ENCODE assay signal across 13 cellular contexts in the genomic region with DNA sequence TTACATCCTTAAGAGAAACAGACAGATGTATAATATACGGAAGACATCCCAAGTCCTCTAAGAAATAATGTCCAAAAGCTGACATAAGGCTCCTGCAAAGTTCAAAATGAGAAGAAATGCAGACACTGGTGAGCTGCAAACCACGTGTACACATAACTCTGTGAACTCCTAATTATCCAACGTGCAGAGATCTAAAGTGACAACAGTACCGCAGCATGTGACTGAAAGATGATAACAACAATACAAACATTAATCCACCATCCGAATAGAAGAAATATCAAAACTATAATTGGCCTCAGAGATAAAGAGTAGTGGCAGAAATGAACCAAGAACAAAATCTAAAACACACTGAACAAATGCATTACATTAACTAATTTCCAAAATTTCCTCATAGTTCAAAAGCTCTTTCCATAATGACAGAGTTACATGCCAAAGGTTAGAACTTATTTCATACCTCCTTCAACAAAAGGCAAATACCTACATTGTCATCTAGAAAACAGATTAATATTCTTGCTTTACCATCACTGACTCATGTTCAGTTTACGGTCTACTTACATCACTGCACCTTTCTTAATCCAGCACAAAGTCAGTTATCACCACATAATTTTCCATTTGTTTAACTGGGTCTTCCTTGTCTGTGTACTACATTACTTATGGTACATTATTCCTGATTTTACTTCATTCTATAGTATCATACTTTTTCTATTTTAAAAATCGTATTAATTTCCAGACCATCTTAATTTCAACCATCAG. TPM values are rescaled to one million over a fixed set of nuclear protein-coding genes. Genes with fewer than 3 reads are reported as not detected.
DNase-seq lines count a peak whose midpoint lies in the region; ATAC-seq, FAIRE-seq and TF ChIP-seq lines count a peak whose summit lies in the region.
"Had no signal": no experiment of that assay in that cellular context is flagged by ENCODE, and none has a peak within 500 bp of the region (broad histone marks: within the 10 kb centered on the region; RNA-seq: fewer than 3 reads in every experiment).

No MANE protein-coding gene starts in this region.

- peak overlapping the region; percentile 95 to 98 (median 98); a peak in 4 of 6 replicates for H3K4me3 ChIP-seq in HepG2 (replicated peaks in 1 of 3; ENCODE audit: insufficient read depth in 1 of 3, low read depth in 2 of 3, low read length in 3 of 3)
- H3K4me3 ChIP-seq in right lobe of liver: no peak overlapping the region
- peak overlapping the region; percentile 88 for H3K4me3 ChIP-seq in OCI-LY1 (ENCODE audit: low read depth, low read length, poor library complexity, severe bottlenecking)
- H3K4me3 ChIP-seq in kidney (ENCODE audit: low read length in 2 of 2): no peak overlapping the region

- BruUV-seq in HepG2 (replicated peaks; lab: Mats Ljungman, UMichigan): no TSS peak

- H3K79me2 ChIP-seq in HepG2 (ENCODE audit: insufficient read depth, low read length) (peaks cover 79% of the 10 kb centered on the region), OCI-LY1 (ENCODE audit: insufficient read depth, low read length) (peaks cover 88% of the 10 kb centered on the region)

- no peak for TF ChIP-seq RAD21 in HepG2 (CRISPR knock-in tag; IDR thresholded peaks at IDR 0.05)

- FAIRE-seq in HepG2 (lab: Jason Lieb, UNC) (no peak), kidney (lab: Jason Lieb, UNC) (no peak)

- no peak for TF ChIP-seq EP300 in HepG2 (IDR thresholded peaks at IDR 0.05; ENCODE audit: low read depth in 2 of 2, low read length in 2 of 2)
- no peak for TF ChIP-seq EP300 in HepG2 (CRISPR knock-in tag; IDR thresholded peaks at IDR 0.05; ENCODE audit: borderline replicate concordance)

- H4K20me1 ChIP-seq in HepG2 (ENCODE audit: insufficient read depth, low read length) (peaks cover 22% of the 10 kb centered on the region), OCI-LY1 (ENCODE audit: insufficient read depth, low read length) (peaks cover 3% of the 10 kb centered on the region; the same call in 1 of the 2 replicates)

- H3K27ac Mint-ChIP-seq in stimulated activated naive B cell treated with anti-CD40 and anti-IgM and Interleukin-4, amounts not matched to agents 10 μg/mL and 1 μg/mL and 100 μg/mL, for 72 hours: no peak overlapping the region

- H3K9ac ChIP-seq in HepG2 (ENCODE audit: insufficient read depth, low read depth, low read length) (no peak overlapping the region), OCI-LY1 (ENCODE audit: low read length) (no peak overlapping the region), kidney (ENCODE audit: low read length in 2 of 2) (no peak overlapping the region)

- no peak overlapping the region for H2AFZ ChIP-seq in HepG2 (ENCODE audit: low read length)
- H2AFZ ChIP-seq in OCI-LY1 (ENCODE audit: low read length): no peak overlapping the region

- H3K4me2 ChIP-seq in HepG2 (ENCODE audit: low read depth, low read length): peak overlapping the region; percentile 73
- peak overlapping the region; percentile 71 for H3K4me2 ChIP-seq in OCI-LY1 (ENCODE audit: low read length)

- DNase-seq in HepG2 (ENCODE audit: low spot score) (no peak), right lobe of liver (no peak), epithelial cell of prostate (ENCODE audit: low read depth, low spot score) (no peak), LoVo (ENCODE audit: low spot score) (no peak), kidney (no peak), SW 1271 (lab: John Stamatoyannopoulos, UW) (no peak)
- DNase-seq in stimulated activated naive B cell treated with anti-CD40 and anti-IgM and Interleukin-4, amounts not matched to agents 10 μg/mL and 1 μg/mL and 100 μg/mL, for 72 hours: no peak
- DNase-seq: activated CD4-positive, alpha-beta T cell treated with anti-CD3 and anti-CD28 coated beads, Interleukin-2, amount 50 U/mL, for 1 hour; C1 segment of cervical spinal cord; NCI-H1436 treated with DMSO at 0.1 percent for 48 hours; NCI-H82; stimulated activated CD4-positive, alpha-beta T cell treated with anti-CD3 and anti-CD28 coated beads, Interleukin-4, amount 100 ng/mL, for 24 hours had no signal

- peaks cover 0 to 4% of the 10 kb centered on the region in 2 experiments; a peak in 1 of 5 replicates for H3K27me3 ChIP-seq in HepG2 (ENCODE audit: control insufficient read depth in 1 of 2, insufficient read depth in 2 of 2, low read length in 2 of 2)
- no peaks in the 10 kb centered on the region for H3K27me3 ChIP-seq in right lobe of liver
- H3K27me3 ChIP-seq in OCI-LY1 (ENCODE audit: insufficient read depth, low read length): no peaks in the 10 kb centered on the region

- H3K9me2 ChIP-seq in OCI-LY1 (ENCODE audit: low read depth, low read length): no peaks in the 10 kb centered on the region

- H3K36me3 ChIP-seq in HepG2 (replicated peaks in 1 of 2; ENCODE audit: control insufficient read depth in 1 of 2, insufficient read depth in 2 of 2, low read length in 2 of 2) (no peaks in the 10 kb centered on the region), right lobe of liver (no peaks in the 10 kb centered on the region), OCI-LY1 (ENCODE audit: insufficient read depth, low read length) (peaks cover 12% of the 10 kb centered on the region; the same call in 1 of the 2 replicates), kidney (ENCODE audit: control insufficient read depth in 1 of 2, insufficient read depth in 2 of 2, low read length in 2 of 2) (no peaks in the 10 kb centered on the region)

- ATAC-seq in HepG2 (no peak), right lobe of liver (no peak)
- no peak for ATAC-seq in stimulated activated naive B cell treated with anti-CD40 and anti-IgM and Interleukin-4, amounts not matched to agents 10 μg/mL and 1 μg/mL and 100 μg/mL, for 72 hours (replicated peaks)

- 63% methylated on average over 7 of the region's 7 CpGs for whole genome bisulfite sequencing in HepG2 (ENCODE audit: low lambda C conversion rate)
- WGBS in right lobe of liver (ENCODE audit: insufficient coverage, low coverage, low lambda C conversion rate, missing lambda C conversion rate): 69% methylated on average over 7 of the region's 7 CpGs

- CTCF ChIA-PET in HepG2 (lab: Yijun Ruan, JAX; ENCODE audit: low intra/inter-chr PET ratio, low total read pairs): no interaction called here

- H3K9me3 ChIP-seq in HepG2 (ENCODE audit: low read length): no peaks in the 10 kb centered on the region
- no peaks in the 10 kb centered on the region for H3K9me3 ChIP-seq in right lobe of liver
- no peaks in the 10 kb centered on the region for H3K9me3 ChIP-seq in OCI-LY1 (ENCODE audit: low read length)
- H3K9me3 ChIP-seq in kidney (ENCODE audit: control insufficient read depth in 1 of 2, low read length in 2 of 2): no peaks in the 10 kb centered on the region

- no peak for TF ChIP-seq POLR2A in HepG2 (IDR thresholded peaks at IDR 0.05; ENCODE audit: insufficient read depth in 1 of 2, low read depth in 2 of 2, low read length in 2 of 2)
- TF ChIP-seq POLR2A in right lobe of liver (IDR thresholded peaks at IDR 0.05): no peak

- peaks cover 28 to 47% of the 10 kb centered on the region in 2 donors for H3K4me1 Mint-ChIP-seq in stimulated activated naive B cell treated with anti-CD40 and anti-IgM and Interleukin-4, amounts not matched to agents 10 μg/mL and 1 μg/mL and 100 μg/mL, for 72 hours

- no peak overlapping the region for H3K27ac ChIP-seq in HepG2 (ENCODE audit: extremely low read length, insufficient read depth, low read length)
- H3K27ac ChIP-seq in right lobe of liver: no peak overlapping the region
- no peak overlapping the region for H3K27ac ChIP-seq in OCI-LY1 (ENCODE audit: low read depth, low read length, poor library complexity, severe bottlenecking)
- H3K27ac ChIP-seq in epithelial cell of prostate: peak overlapping the region; percentile 96
- no peak overlapping the region for H3K27ac ChIP-seq in kidney (ENCODE audit: low read depth in 2 of 2, low read length in 2 of 2)

- peak overlapping the region; percentile 5 to 23 for H3K4me3 Mint-ChIP-seq in stimulated activated naive B cell treated with anti-CD40 and anti-IgM and Interleukin-4, amounts not matched to agents 10 μg/mL and 1 μg/mL and 100 μg/mL, for 72 hours

- intact Hi-C loops in HepG2 (cut with micrococcal nuclease; ENCODE audit: unreplicated experiment): loop anchor here (10.0 kb wide), 1 partner anchor 362 kb away; the partner anchor contains the start of gene GOLIM4
- intact Hi-C loops in right lobe of liver (cut with DNase I): no loop called here
- intact Hi-C loops in kidney (cut with DNase I): no loop called here

- H3K4me1 ChIP-seq in HepG2 (ENCODE audit: insufficient read depth, low read length): peaks cover 69% of the 10 kb centered on the region
- H3K4me1 ChIP-seq in right lobe of liver: peaks cover 0 to 14% (median 6%) of the 10 kb centered on the region in 4 donors
- H3K4me1 ChIP-seq in OCI-LY1 (ENCODE audit: insufficient read depth, low read length, severe bottlenecking): peaks cover 80% of the 10 kb centered on the region
- peaks cover 4 to 7% of the 10 kb centered on the region in 2 donors for H3K4me1 ChIP-seq in kidney (ENCODE audit: control insufficient read depth in 1 of 2, insufficient read depth in 1 of 2, low read depth in 1 of 2, low read length in 2 of 2)

- POLR2A ChIA-PET in HepG2 (lab: Yijun Ruan, JAX): interaction anchor here (1.3 kb wide), 1 partner anchor 15 kb away, joined by 4 read pairs; no protein-coding TSS in a partner anchor

- no peaks in the 10 kb centered on the region for H3F3A ChIP-seq in OCI-LY1 (ENCODE audit: insufficient read depth, low read length)

- in situ Hi-C loops in HepG2 (cut with HindIII; ENCODE audit: extremely low pct_ligation_motif_present, low pct_unique_long_range_greater_than_20kb): no loop called here

- TF ChIP-seq CTCF in HepG2 (CRISPR knock-in tag; IDR thresholded peaks at IDR 0.05): no peak
- no peak for TF ChIP-seq CTCF in right lobe of liver (IDR thresholded peaks at IDR 0.05)
- TF ChIP-seq CTCF in OCI-LY1 (IDR thresholded peaks at IDR 0.05; ENCODE audit: low read length): no peak
- no peak for TF ChIP-seq CTCF in kidney (IDR thresholded peaks at IDR 0.05; ENCODE audit: borderline replicate concordance, extremely low read depth, insufficient read depth)

- no peaks in the 10 kb centered on the region for H3K9me3 Mint-ChIP-seq in stimulated activated naive B cell treated with anti-CD40 and anti-IgM and Interleukin-4, amounts not matched to agents 10 μg/mL and 1 μg/mL and 100 μg/mL, for 72 hours

- peaks cover 0 to 3% of the 10 kb centered on the region in 2 donors for H3K36me3 Mint-ChIP-seq in stimulated activated naive B cell treated with anti-CD40 and anti-IgM and Interleukin-4, amounts not matched to agents 10 μg/mL and 1 μg/mL and 100 μg/mL, for 72 hours

- no peaks in the 10 kb centered on the region for H3K27me3 Mint-ChIP-seq in stimulated activated naive B cell treated with anti-CD40 and anti-IgM and Interleukin-4, amounts not matched to agents 10 μg/mL and 1 μg/mL and 100 μg/mL, for 72 hours

RNA-seq across cellular contexts. Expression of gene PDCD10, which starts 2.2 kb away (rescaled TPM):
- 53.9 and 84.4 TPM in 2 replicates for total RNA-seq in HepG2 (2016; rRNA removed; fragmentation: Illumina TruSeq; extraction: Trizol)
- 20.7 and 21.2 TPM in 2 replicates for total RNA-seq in HepG2 (2016; cell fraction: cytosol; rRNA removed; fragmentation: Illumina TruSeq; extraction: Trizol; ENCODE audit: low read depth)
- 53.5 and 83.5 TPM in 2 replicates for total RNA-seq in HepG2 (2016; cell fraction: insoluble cytoplasmic fraction; rRNA removed; fragmentation: Illumina TruSeq; extraction: Trizol)
- 26.5 and 27.2 TPM in 2 replicates for total RNA-seq in HepG2 (2016; cell fraction: membrane; rRNA removed; fragmentation: Illumina TruSeq; extraction: Trizol)
- 34.5 and 35.4 TPM in 2 replicates for total RNA-seq in HepG2 (2016; cell fraction: nucleus; rRNA removed; fragmentation: Illumina TruSeq; extraction: Trizol)
- polyA plus RNA-seq in HepG2 (2011; rRNA removed): 31.8 and 48.5 TPM in 2 replicates
- 20.6 and 33.6 TPM in 2 replicates for polyA plus RNA-seq in HepG2 (2011; cell fraction: cytosol; rRNA removed)
- polyA plus RNA-seq in HepG2 (2011; cell fraction: nucleus; rRNA removed): 9.7 and 13.1 TPM in 2 replicates
- 43.3 and 45.2 TPM in 2 replicates for polyA plus RNA-seq in HepG2 (2012)
- 11.0 and 14.5 TPM in 2 replicates for polyA plus RNA-seq in HepG2 (2016; cell fraction: cytosol; fragmentation: Illumina TruSeq; extraction: Trizol; ENCODE audit: low read depth)
- 81.9 and 87.8 TPM in 2 replicates for polyA plus RNA-seq in HepG2 (2016; cell fraction: insoluble cytoplasmic fraction; fragmentation: Illumina TruSeq; extraction: Trizol; ENCODE audit: low read depth)
- polyA plus RNA-seq in HepG2 (2016; cell fraction: membrane; fragmentation: Illumina TruSeq; extraction: Trizol; ENCODE audit: low read depth): 15.0 and 16.8 TPM in 2 replicates
- 35.7 and 42.4 TPM in 2 replicates for polyA plus RNA-seq in HepG2 (2016; cell fraction: nucleus; fragmentation: Illumina TruSeq; extraction: Trizol; ENCODE audit: insufficient read depth, low read depth)
- polyA minus RNA-seq in HepG2 (2011; rRNA and poly(A)+ RNA removed; ENCODE audit: low replicate concordance): 6.8 and 14.5 TPM in 2 replicates
- polyA minus RNA-seq in HepG2 (2011; cell fraction: cytosol; rRNA and poly(A)+ RNA removed): 23.7 and 25.9 TPM in 2 replicates
- 87.2 and 99.6 TPM in 2 replicates for polyA minus RNA-seq in HepG2 (2011; cell fraction: nucleus; rRNA and poly(A)+ RNA removed)
- 10 to 100 TPM; 12.9 to 39.1 (median 22.2) TPM for total RNA-seq in right lobe of liver
- 55.1 TPM for total RNA-seq in kidney
- polyA plus RNA-seq in kidney (ENCODE audit: insufficient read depth, low read depth, low replicate concordance): 50.0 TPM

RNA-seq across cellular contexts. Expression of gene SERPINI1, which starts 3.0 kb away (rescaled TPM):
- 8.5 and 14.7 TPM in 2 replicates for total RNA-seq in HepG2 (2016; rRNA removed; fragmentation: Illumina TruSeq; extraction: Trizol)
- 1.0 and 1.9 TPM in 2 replicates for total RNA-seq in HepG2 (2016; cell fraction: cytosol; rRNA removed; fragmentation: Illumina TruSeq; extraction: Trizol; ENCODE audit: low read depth)
- 7.8 and 17.4 TPM in 2 replicates for total RNA-seq in HepG2 (2016; cell fraction: insoluble cytoplasmic fraction; rRNA removed; fragmentation: Illumina TruSeq; extraction: Trizol)
- total RNA-seq in HepG2 (2016; cell fraction: membrane; rRNA removed; fragmentation: Illumina TruSeq; extraction: Trizol): 1.4 and 3.1 TPM in 2 replicates
- total RNA-seq in HepG2 (2016; cell fraction: nucleus; rRNA removed; fragmentation: Illumina TruSeq; extraction: Trizol): 13.6 and 13.9 TPM in 2 replicates
- 29.7 and 58.0 TPM in 2 replicates for polyA plus RNA-seq in HepG2 (2011; rRNA removed)
- polyA plus RNA-seq in HepG2 (2011; cell fraction: cytosol; rRNA removed): 18.1 and 23.0 TPM in 2 replicates
- polyA plus RNA-seq in HepG2 (2011; cell fraction: nucleus; rRNA removed): 3.2 and 3.8 TPM in 2 replicates
- polyA plus RNA-seq in HepG2 (2012): 11.2 and 25.4 TPM in 2 replicates
- polyA plus RNA-seq in HepG2 (2016; cell fraction: cytosol; fragmentation: Illumina TruSeq; extraction: Trizol; ENCODE audit: low read depth): 0.75 and 1.2 TPM in 2 replicates
- 5.9 and 7.8 TPM in 2 replicates for polyA plus RNA-seq in HepG2 (2016; cell fraction: insoluble cytoplasmic fraction; fragmentation: Illumina TruSeq; extraction: Trizol; ENCODE audit: low read depth)
- 1.2 and 1.8 TPM in 2 replicates for polyA plus RNA-seq in HepG2 (2016; cell fraction: membrane; fragmentation: Illumina TruSeq; extraction: Trizol; ENCODE audit: low read depth)
- 12.4 and 19.9 TPM in 2 replicates for polyA plus RNA-seq in HepG2 (2016; cell fraction: nucleus; fragmentation: Illumina TruSeq; extraction: Trizol; ENCODE audit: insufficient read depth, low read depth)
- 1.8 and 7.1 TPM in 2 replicates for polyA minus RNA-seq in HepG2 (2011; rRNA and poly(A)+ RNA removed; ENCODE audit: low replicate concordance)
- polyA minus RNA-seq in HepG2 (2011; cell fraction: cytosol; rRNA and poly(A)+ RNA removed): 16.4 and 18.8 TPM in 2 replicates
- polyA minus RNA-seq in HepG2 (2011; cell fraction: nucleus; rRNA and poly(A)+ RNA removed): 12.2 and 14.2 TPM in 2 replicates
- 1 to 10 TPM in 2 of 6 experiments, under 1 TPM in 4; 0.40 to 3.0 (median 0.62) TPM for total RNA-seq in right lobe of liver
- total RNA-seq in kidney: 9.5 TPM
- polyA plus RNA-seq in kidney (ENCODE audit: insufficient read depth, low read depth, low replicate concordance): 35.3 TPM

Comparison
In these comparisons a context has a peak if more than half of its experiments do, and no peak if none do; other contexts are left out.
1. H3K4me3 ChIP-seq: peak in HepG2 (3 of 3) and OCI-LY1 (single experiment); none in right lobe of liver (0 of 3) and kidney (0 of 2).